In genomic region chr1:230641346-230641745, GRCh38 we compare ENCODE assay signal across 9 cellular contexts. TPM values are rescaled to one million over a fixed set of nuclear protein-coding genes. Genes with fewer than 3 reads are reported as not detected.
DNase-seq lines count a peak whose midpoint lies in the region; TF ChIP-seq lines count a peak whose summit lies in the region.
"Had no signal": no experiment of that assay in that cellular context is flagged by ENCODE, and none has a peak within 500 bp of the region (broad histone marks: within the 10 kb centered on the region; RNA-seq: fewer than 3 reads in every experiment).

No MANE protein-coding gene starts in this region.

- DNase-seq in AG08396 (ENCODE audit: low spot score) (peak; percentile 16), HK-2 (ENCODE audit: unreplicated experiment) (peak; percentile 8), iris pigment epithelial cell (ENCODE audit: low read depth) (peak; percentile 79), GM03348 (ENCODE audit: low spot score) (no peak), caudate nucleus (lab: John Stamatoyannopoulos, UW) (no peak), lower leg skin (ENCODE audit: low spot score in 2 of 2) (no peak)
- no peak for DNase-seq in activated T-helper 2 cell treated with anti-CD3 and anti-CD28 coated beads, Interferon-gamma antibody, Interleukin-2, Interleukin-4, amounts not matched to agents 10 μg/mL and 5 μg/mL and 100 μg/mL, durations not matched to agents 14 hours and 24 hours and 36 hours (ENCODE audit: low spot score)
- no peak for DNase-seq in activated CD4-positive, alpha-beta T cell treated with anti-CD3 and anti-CD28 coated beads, Interleukin-2, amount 50 U/mL, for 48 hours
- DNase-seq: stimulated activated CD4-positive, alpha-beta T cell treated with anti-CD3 and anti-CD28 coated beads, Interleukin-4, amount 100 ng/mL, for 1 hour had no signal

- H3K4me3 Mint-ChIP-seq in activated T-helper 2 cell treated with anti-CD3 and anti-CD28 coated beads, Interferon-gamma antibody, Interleukin-2, Interleukin-4, amounts not matched to agents 10 μg/mL and 5 μg/mL and 100 μg/mL, durations not matched to agents 14 hours and 24 hours and 36 hours (ENCODE audit: low read depth) = peak overlapping the region; percentile 98

- 72 to 79% methylated on average over 6 of the region's 6 CpGs for WGBS in lower leg skin, 2 donors

- H3K27ac Mint-ChIP-seq in activated T-helper 2 cell treated with anti-CD3 and anti-CD28 coated beads, Interferon-gamma antibody, Interleukin-2, Interleukin-4, amounts not matched to agents 10 μg/mL and 5 μg/mL and 100 μg/mL, durations not matched to agents 14 hours and 24 hours and 36 hours = no peak overlapping the region

- H3K36me3 Mint-ChIP-seq in activated T-helper 2 cell treated with anti-CD3 and anti-CD28 coated beads, Interferon-gamma antibody, Interleukin-2, Interleukin-4, amounts not matched to agents 10 μg/mL and 5 μg/mL and 100 μg/mL, durations not matched to agents 14 hours and 24 hours and 36 hours (ENCODE audit: low read depth) = peaks cover 12% of the 10 kb centered on the region

- no peaks in the 10 kb centered on the region for H3K9me3 Mint-ChIP-seq in activated T-helper 2 cell treated with anti-CD3 and anti-CD28 coated beads, Interferon-gamma antibody, Interleukin-2, Interleukin-4, amounts not matched to agents 10 μg/mL and 5 μg/mL and 100 μg/mL, durations not matched to agents 14 hours and 24 hours and 36 hours

- H3K27ac ChIP-seq in caudate nucleus (ENCODE audit: low read depth, low read length) = no peak overlapping the region

- TF ChIP-seq POLR2A in lower leg skin (IDR thresholded peaks at IDR 0.05) = no peak

- intact Hi-C loops in activated T-helper 2 cell treated with anti-CD3 and anti-CD28 coated beads, Interferon-gamma antibody, Interleukin-2, Interleukin-4, amounts not matched to agents 10 μg/mL and 5 μg/mL and 100 μg/mL, durations not matched to agents 14 hours and 24 hours and 36 hours (cut with micrococcal nuclease) = loop anchor here (5.0 kb wide), 3 partner anchors 226 to 1084 kb away; partner anchors contain the start of genes ABCB10 and C1orf198
- intact Hi-C loops in lower leg skin (cut with DNase I; ENCODE audit: low total_unique reads) = no loop called here

- H3K4me1 Mint-ChIP-seq in activated T-helper 2 cell treated with anti-CD3 and anti-CD28 coated beads, Interferon-gamma antibody, Interleukin-2, Interleukin-4, amounts not matched to agents 10 μg/mL and 5 μg/mL and 100 μg/mL, durations not matched to agents 14 hours and 24 hours and 36 hours (ENCODE audit: low read depth) = peaks cover 44% of the 10 kb centered on the region

- no peak overlapping the region for H3K4me3 ChIP-seq in lower leg skin (ENCODE audit: low read depth, poor library complexity, severe bottlenecking)

- TF ChIP-seq CTCF in lower leg skin (IDR thresholded peaks at IDR 0.05) = no peak

- peaks cover 29% of the 10 kb centered on the region for H3K27me3 Mint-ChIP-seq in activated T-helper 2 cell treated with anti-CD3 and anti-CD28 coated beads, Interferon-gamma antibody, Interleukin-2, Interleukin-4, amounts not matched to agents 10 μg/mL and 5 μg/mL and 100 μg/mL, durations not matched to agents 14 hours and 24 hours and 36 hours (ENCODE audit: low read depth)

RNA-seq across cellular contexts. Expression of gene COG2, which starts 0.9 kb away (rescaled TPM):
- 36.9 and 38.8 TPM in 2 replicates for total RNA-seq in activated T-helper 2 cell treated with anti-CD3 and anti-CD28 coated beads, Interferon-gamma antibody, Interleukin-2, Interleukin-4, amounts not matched to agents 10 μg/mL and 5 μg/mL and 100 μg/mL, durations not matched to agents 14 hours and 24 hours and 36 hours
- total RNA-seq in lower leg skin = 10 to 100 TPM; 16.9 to 25.4 (median 23.1) TPM

Comparison
In these comparisons a context has a peak if more than half of its experiments do, and no peak if none do; other contexts are left out.
1. DNase-seq: peak in AG08396 (single experiment), HK-2 (single experiment) and iris pigment epithelial cell (single experiment); none in activated T-helper 2 cell treated with anti-CD3 and anti-CD28 coated beads, Interferon-gamma antibody, Interleukin-2, Interleukin-4, amounts not matched to agents 10 μg/mL and 5 μg/mL and 100 μg/mL, durations not matched to agents 14 hours and 24 hours and 36 hours (single experiment), GM03348 (single experiment), caudate nucleus (0 of 61), activated CD4-positive, alpha-beta T cell treated with anti-CD3 and anti-CD28 coated beads, Interleukin-2, amount 50 U/mL, for 48 hours (0 of 2) and lower leg skin (0 of 2).